ENCODE assay signal across 16 cellular contexts in the genomic region with DNA sequence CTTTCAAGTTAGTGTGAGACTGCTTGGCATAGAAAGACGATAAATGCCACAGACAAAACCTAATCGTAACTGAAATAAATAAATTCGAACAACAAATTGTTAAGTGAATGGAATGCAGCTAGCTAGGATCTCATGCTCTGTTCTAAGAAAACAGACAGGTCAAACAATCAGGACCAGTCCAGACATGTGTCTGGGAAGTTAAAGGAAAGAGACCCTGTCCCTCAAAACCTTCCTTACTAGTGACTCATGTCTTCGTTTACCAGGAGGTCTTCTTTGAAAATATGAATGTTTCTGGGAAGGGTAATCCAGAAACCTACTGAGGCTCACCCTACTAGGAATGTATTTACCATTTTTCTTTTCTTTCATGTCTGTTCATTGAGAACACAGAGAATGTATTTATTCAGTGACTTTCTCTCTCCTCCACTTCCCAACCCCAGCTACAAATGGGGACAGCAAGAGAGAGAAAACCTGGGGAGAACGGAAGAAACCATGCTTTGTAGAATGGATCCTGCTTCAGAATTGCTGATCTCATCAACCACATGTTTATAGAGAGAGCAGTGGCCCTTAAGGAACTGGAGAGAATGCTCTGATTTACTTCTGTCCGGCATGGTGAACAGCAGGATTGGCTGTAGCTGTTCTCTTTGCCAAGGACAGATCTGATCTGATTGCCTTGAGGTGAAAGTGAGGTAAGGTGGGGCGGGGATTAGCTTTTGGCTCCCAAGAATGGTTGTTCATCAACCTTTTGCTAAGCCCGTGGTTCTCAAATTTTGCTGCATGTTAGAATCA. TPM values are rescaled to one million over a fixed set of nuclear protein-coding genes. Genes with fewer than 3 reads are reported as not detected.
DNase-seq lines count a peak whose midpoint lies in the region; ATAC-seq and TF ChIP-seq lines count a peak whose summit lies in the region.
"Had no signal": no experiment of that assay in that cellular context is flagged by ENCODE, and none has a peak within 500 bp of the region (broad histone marks: within the 10 kb centered on the region; RNA-seq: fewer than 3 reads in every experiment).

No MANE protein-coding gene starts in this region.

- H3K23ac ChIP-seq in neuronal stem cell (ENCODE audit: low read depth, low read length, poor library complexity) = no peak overlapping the region

- H3K4ac ChIP-seq in neuronal stem cell (ENCODE audit: low read length) = no peak overlapping the region

- H3K14ac ChIP-seq in neuronal stem cell (ENCODE audit: low read length) = no peak overlapping the region

- in situ Hi-C loops in GM23248 (cut with MboI) = no loop called here
- in situ Hi-C loops in astrocyte of the cerebellum (cut with HindIII; ENCODE audit: low sequenced_read_pairs) = no loop called here
- in situ Hi-C loops in ACHN (cut with HindIII; ENCODE audit: low pct_ligation_motif_present, low pct_unique_long_range_greater_than_20kb, low sequenced_read_pairs) = no loop called here

- H2BK15ac ChIP-seq in neuronal stem cell (ENCODE audit: low read length) = no peak overlapping the region

- DNase-seq in GM23248 (no peak), astrocyte of the cerebellum (ENCODE audit: low read depth) (peak; percentile 64), hepatocyte (ENCODE audit: low spot score) (no peak), neuronal stem cell (ENCODE audit: low spot score) (no peak), ACHN (no peak)
- DNase-seq in activated T-helper 2 cell treated with anti-CD3 and anti-CD28 coated beads, Interferon-gamma antibody, Interleukin-2, Interleukin-4, amounts not matched to agents 10 μg/mL and 5 μg/mL and 100 μg/mL, durations not matched to agents 14 hours and 24 hours and 36 hours (ENCODE audit: low spot score) = no peak
- DNase-seq: activated CD8-positive, alpha-beta T cell treated with anti-CD3 and anti-CD28 coated beads for 36 hours; effector memory CD8-positive, alpha-beta T cell; glutamatergic neuron; left lung; NCI-H1048; small intestine had no signal

- peaks cover 17% of the 10 kb centered on the region for H3F3A ChIP-seq in GM23248 (ENCODE audit: insufficient read depth)

- no peak overlapping the region for H2BK12ac ChIP-seq in neuronal stem cell (ENCODE audit: low read length)

- H4K91ac ChIP-seq in neuronal stem cell (ENCODE audit: low read depth, low read length, poor library complexity) = no peak overlapping the region

- H3K9me3 ChIP-seq in GM23248 (ENCODE audit: low read depth) = no peaks in the 10 kb centered on the region
- no peaks in the 10 kb centered on the region for H3K9me3 ChIP-seq in hepatocyte (ENCODE audit: low read depth)
- no peaks in the 10 kb centered on the region for H3K9me3 ChIP-seq in neuronal stem cell (replicated peaks in 1 of 2; ENCODE audit: control insufficient read depth in 2 of 2, insufficient read depth in 1 of 2, low read depth in 1 of 2, low read length in 2 of 2)
- H3K9me3 ChIP-seq: left lung had no signal

- no peak overlapping the region for H3K18ac ChIP-seq in neuronal stem cell (ENCODE audit: low read length)

- intact Hi-C loops in activated T-helper 2 cell treated with anti-CD3 and anti-CD28 coated beads, Interferon-gamma antibody, Interleukin-2, Interleukin-4, amounts not matched to agents 10 μg/mL and 5 μg/mL and 100 μg/mL, durations not matched to agents 14 hours and 24 hours and 36 hours (cut with micrococcal nuclease) = no loop called here

- H3K4me2 ChIP-seq in GM23248 (ENCODE audit: unreplicated experiment) (no peak overlapping the region), hepatocyte (no peak overlapping the region), neuronal stem cell (ENCODE audit: insufficient read depth, low read length, poor library complexity, severe bottlenecking) (no peak overlapping the region)

- H3K27ac ChIP-seq in GM23248 (no peak overlapping the region), hepatocyte (peak overlapping the region; percentile 41), neuronal stem cell (replicated peaks; ENCODE audit: low read length) (no peak overlapping the region)
- H3K27ac ChIP-seq: left lung had no signal

- H3K4me3 ChIP-seq in GM23248 (no peak overlapping the region), astrocyte of the cerebellum (ENCODE audit: low read depth, low read length) (no peak overlapping the region), hepatocyte (no peak overlapping the region), neuronal stem cell (ENCODE audit: low read length in 2 of 2) (no peak overlapping the region)
- H3K4me3 ChIP-seq: left lung had no signal

- H3K9ac ChIP-seq in GM23248 = no peak overlapping the region
- no peak overlapping the region for H3K9ac ChIP-seq in neuronal stem cell (ENCODE audit: low read depth, low read length, poor library complexity)

- no peak overlapping the region for H3K4me3 Mint-ChIP-seq in activated T-helper 2 cell treated with anti-CD3 and anti-CD28 coated beads, Interferon-gamma antibody, Interleukin-2, Interleukin-4, amounts not matched to agents 10 μg/mL and 5 μg/mL and 100 μg/mL, durations not matched to agents 14 hours and 24 hours and 36 hours (ENCODE audit: low read depth)
- H3K4me3 Mint-ChIP-seq: activated CD8-positive, alpha-beta T cell treated with anti-CD3 and anti-CD28 coated beads for 36 hours; activated T-helper 17 cell treated with anti-CD3 and anti-CD28 coated beads, Interleukin-2, amount 50 U/mL, for 72 hours; effector memory CD8-positive, alpha-beta T cell; natural killer cell treated with Interleukin-12 subunit alpha and Interleukin-12 subunit beta and Interleukin-15 and Interleukin-18, amount 100 ng/mL, for 72 hours had no signal

- no peaks in the 10 kb centered on the region for H3K4me1 Mint-ChIP-seq in activated T-helper 2 cell treated with anti-CD3 and anti-CD28 coated beads, Interferon-gamma antibody, Interleukin-2, Interleukin-4, amounts not matched to agents 10 μg/mL and 5 μg/mL and 100 μg/mL, durations not matched to agents 14 hours and 24 hours and 36 hours (ENCODE audit: low read depth)
- H3K4me1 Mint-ChIP-seq: activated T-helper 17 cell treated with anti-CD3 and anti-CD28 coated beads, Interleukin-2, amount 50 U/mL, for 72 hours had no signal

- H3K4me1 ChIP-seq in GM23248 (ENCODE audit: insufficient read depth) (peaks cover 13% of the 10 kb centered on the region), hepatocyte (ENCODE audit: insufficient read depth) (peaks cover 7% of the 10 kb centered on the region), neuronal stem cell (ENCODE audit: control insufficient read depth in 2 of 2, insufficient read depth in 1 of 2, low read depth in 1 of 2, low read length in 2 of 2) (peaks cover 0 to 2% of the 10 kb centered on the region in 2 donors)
- H3K4me1 ChIP-seq: left lung had no signal

- 75 to 76% methylated on average over 8 of the region's 8 CpGs for WGBS in GM23248 (ENCODE audit: low coverage in 1 of 2, low lambda C conversion rate in 2 of 2, missing lambda C conversion rate in 2 of 2), 2 experiments
- WGBS in hepatocyte (ENCODE audit: low lambda C conversion rate, missing lambda C conversion rate) = 56% methylated on average over 8 of the region's 8 CpGs
- WGBS in neuronal stem cell (ENCODE audit: extremely low coverage in 2 of 2, insufficient read length in 2 of 2, insufficient replicate concordance in 1 of 2), 2 donors = no CpG with 5 or more reads among the region's 8 CpGs

- no peaks in the 10 kb centered on the region for H3K9me3 Mint-ChIP-seq in activated T-helper 2 cell treated with anti-CD3 and anti-CD28 coated beads, Interferon-gamma antibody, Interleukin-2, Interleukin-4, amounts not matched to agents 10 μg/mL and 5 μg/mL and 100 μg/mL, durations not matched to agents 14 hours and 24 hours and 36 hours
- H3K9me3 Mint-ChIP-seq: activated CD8-positive, alpha-beta T cell treated with anti-CD3 and anti-CD28 coated beads for 36 hours; activated T-helper 17 cell treated with anti-CD3 and anti-CD28 coated beads, Interleukin-2, amount 50 U/mL, for 72 hours; effector memory CD8-positive, alpha-beta T cell; natural killer cell treated with Interleukin-12 subunit alpha and Interleukin-12 subunit beta and Interleukin-15 and Interleukin-18, amount 100 ng/mL, for 72 hours had no signal

- H3K36me3 ChIP-seq in GM23248 (ENCODE audit: low read depth) (no peaks in the 10 kb centered on the region), hepatocyte (replicated peaks; ENCODE audit: insufficient read depth, low read depth) (no peaks in the 10 kb centered on the region), neuronal stem cell (replicated peaks in 1 of 2; ENCODE audit: control insufficient read depth in 2 of 2, insufficient read depth in 2 of 2, low read length in 2 of 2) (no peaks in the 10 kb centered on the region)
- H3K36me3 ChIP-seq: left lung had no signal

- H2AFZ ChIP-seq in GM23248 = 0 out of 2 replicates have a peak overlapping the region, but pooled peaks have one; percentile 35
- peak overlapping the region; percentile 17 for H2AFZ ChIP-seq in hepatocyte
- peak overlapping the region; percentile 57 for H2AFZ ChIP-seq in neuronal stem cell (ENCODE audit: low read length)

- no peak overlapping the region for H2AK5ac ChIP-seq in neuronal stem cell (ENCODE audit: low read depth, low read length)

- H3K36me3 Mint-ChIP-seq in activated T-helper 2 cell treated with anti-CD3 and anti-CD28 coated beads, Interferon-gamma antibody, Interleukin-2, Interleukin-4, amounts not matched to agents 10 μg/mL and 5 μg/mL and 100 μg/mL, durations not matched to agents 14 hours and 24 hours and 36 hours (ENCODE audit: low read depth) = no peaks in the 10 kb centered on the region
- H3K36me3 Mint-ChIP-seq: natural killer cell treated with Interleukin-12 subunit alpha and Interleukin-12 subunit beta and Interleukin-15 and Interleukin-18, amount 100 ng/mL, for 72 hours had no signal

- no peaks in the 10 kb centered on the region for H3K79me2 ChIP-seq in GM23248 (ENCODE audit: insufficient read depth)
- no peaks in the 10 kb centered on the region for H3K79me2 ChIP-seq in hepatocyte

- no peak overlapping the region for H3K27ac Mint-ChIP-seq in activated T-helper 2 cell treated with anti-CD3 and anti-CD28 coated beads, Interferon-gamma antibody, Interleukin-2, Interleukin-4, amounts not matched to agents 10 μg/mL and 5 μg/mL and 100 μg/mL, durations not matched to agents 14 hours and 24 hours and 36 hours
- H3K27ac Mint-ChIP-seq: activated CD8-positive, alpha-beta T cell treated with anti-CD3 and anti-CD28 coated beads for 36 hours; activated T-helper 17 cell treated with anti-CD3 and anti-CD28 coated beads, Interleukin-2, amount 50 U/mL, for 72 hours; effector memory CD8-positive, alpha-beta T cell; natural killer cell treated with Interleukin-12 subunit alpha and Interleukin-12 subunit beta and Interleukin-15 and Interleukin-18, amount 100 ng/mL, for 72 hours had no signal

- no peak overlapping the region for H2BK5ac ChIP-seq in neuronal stem cell (ENCODE audit: low read length)

- H3K27me3 ChIP-seq in GM23248 (replicated peaks; ENCODE audit: insufficient read depth) = no peaks in the 10 kb centered on the region
- no peaks in the 10 kb centered on the region for H3K27me3 ChIP-seq in hepatocyte
- no peaks in the 10 kb centered on the region for H3K27me3 ChIP-seq in neuronal stem cell (ENCODE audit: control insufficient read depth in 3 of 3, insufficient read depth in 3 of 3, low read depth in 1 of 3, low read length in 3 of 3)
- H3K27me3 ChIP-seq: left lung had no signal

- no peak overlapping the region for H4K8ac ChIP-seq in neuronal stem cell (ENCODE audit: low read depth, low read length)

- H3K9me2 ChIP-seq in GM23248 (ENCODE audit: insufficient read depth) (no peaks in the 10 kb centered on the region), hepatocyte (replicated peaks; ENCODE audit: insufficient read depth) (no peaks in the 10 kb centered on the region)

- H2BK120ac ChIP-seq in neuronal stem cell (ENCODE audit: low read depth, low read length) = no peak overlapping the region

- no peaks in the 10 kb centered on the region for H4K20me1 ChIP-seq in GM23248 (ENCODE audit: insufficient read depth)
- H4K20me1 ChIP-seq in hepatocyte (ENCODE audit: insufficient read depth, poor library complexity, severe bottlenecking) = no peaks in the 10 kb centered on the region

- peaks cover 4% of the 10 kb centered on the region for H3K27me3 Mint-ChIP-seq in activated T-helper 2 cell treated with anti-CD3 and anti-CD28 coated beads, Interferon-gamma antibody, Interleukin-2, Interleukin-4, amounts not matched to agents 10 μg/mL and 5 μg/mL and 100 μg/mL, durations not matched to agents 14 hours and 24 hours and 36 hours (ENCODE audit: low read depth)

- no peak for ATAC-seq in GM18517 (IDR thresholded peaks at IDR 0.05; ENCODE audit: unreplicated experiment)
- no peak for ATAC-seq in GM19328 (IDR thresholded peaks at IDR 0.05; ENCODE audit: unreplicated experiment)
- ATAC-seq: activated CD8-positive, alpha-beta T cell treated with anti-CD3 and anti-CD28 coated beads for 36 hours; activated T-helper 17 cell treated with anti-CD3 and anti-CD28 coated beads, Interleukin-2, amount 50 U/mL, for 72 hours; effector memory CD8-positive, alpha-beta T cell; left lung; natural killer cell treated with Interleukin-12 subunit alpha and Interleukin-12 subunit beta and Interleukin-15 and Interleukin-18, amount 100 ng/mL, for 72 hours had no signal

- no peaks in the 10 kb centered on the region for H3K79me1 ChIP-seq in neuronal stem cell (ENCODE audit: low read depth, low read length)

- TF ChIP-seq CTCF in astrocyte of the cerebellum (IDR thresholded peaks at IDR 0.05; ENCODE audit: low read depth, low read length, missing control alignments) = no peak
- no peak for TF ChIP-seq CTCF in hepatocyte (IDR thresholded peaks at IDR 0.05; ENCODE audit: poor library complexity)

RNA-seq across cellular contexts. Expression of a gene that starts 39.4 kb away (rescaled TPM):
- total RNA-seq in GM23248 (2014; rRNA removed; shearing (Covaris generic)) = 27.3 and 33.1 TPM in 2 replicates
- polyA plus RNA-seq in GM23248 (2016; fragmentation: Nextera tagmentation; extraction: Ambion mirVana) (34.4 and 39.0 TPM in 2 replicates), hepatocyte (25.2 and 26.6 TPM in 2 replicates)
- total RNA-seq in hepatocyte = 31.2 and 35.0 TPM in 2 replicates
- 31.2 TPM for polyA plus RNA-seq in neuronal stem cell (2013, experiment 1 of 2)
- 29.4 TPM for polyA plus RNA-seq in neuronal stem cell (2013, experiment 2 of 2)
- 53.2 and 56.8 TPM in 2 replicates for total RNA-seq in activated T-helper 2 cell treated with anti-CD3 and anti-CD28 coated beads, Interferon-gamma antibody, Interleukin-2, Interleukin-4, amounts not matched to agents 10 μg/mL and 5 μg/mL and 100 μg/mL, durations not matched to agents 14 hours and 24 hours and 36 hours

RNA-seq across cellular contexts. Expression of a gene that starts 45.6 kb away (rescaled TPM):
- total RNA-seq in GM23248 (2014; rRNA removed; shearing (Covaris generic)) = 23.0 and 27.8 TPM in 2 replicates
- 49.4 and 50.4 TPM in 2 replicates for polyA plus RNA-seq in GM23248 (2016; fragmentation: Nextera tagmentation; extraction: Ambion mirVana)
- total RNA-seq in hepatocyte = 35.3 and 35.8 TPM in 2 replicates
- 93.2 and 99.9 TPM in 2 replicates for polyA plus RNA-seq in hepatocyte
- polyA plus RNA-seq in neuronal stem cell (2013, experiment 1 of 2) = 14.3 TPM
- polyA plus RNA-seq in neuronal stem cell (2013, experiment 2 of 2) = 14.0 TPM
- total RNA-seq in activated T-helper 2 cell treated with anti-CD3 and anti-CD28 coated beads, Interferon-gamma antibody, Interleukin-2, Interleukin-4, amounts not matched to agents 10 μg/mL and 5 μg/mL and 100 μg/mL, durations not matched to agents 14 hours and 24 hours and 36 hours = 4.0 and 4.9 TPM in 2 replicates
